ENCODE assay signal across 1 cellular context in the genomic region with DNA sequence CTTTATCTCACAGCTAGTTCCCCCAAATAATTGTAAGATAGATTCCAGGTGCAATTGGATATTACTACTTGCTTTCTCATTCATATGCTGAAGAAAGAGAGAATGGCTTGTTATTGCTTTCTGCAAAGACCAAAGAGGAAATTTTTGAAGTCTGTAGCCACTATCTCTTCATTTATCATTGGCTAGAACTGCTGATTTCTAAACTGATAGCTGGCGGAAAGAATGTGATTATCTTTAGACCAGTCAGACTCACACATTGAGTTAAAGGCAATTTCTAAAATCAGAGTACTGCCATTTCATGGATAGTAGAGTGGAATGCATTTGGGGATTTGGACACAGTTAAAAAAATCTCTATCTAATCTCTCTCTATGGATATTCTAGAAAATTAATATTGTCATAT.
TF ChIP-seq lines count a peak whose summit lies in the region.

No MANE protein-coding gene starts in this region.

TF ChIP-seq in WTC11, 78 proteins besides CTCF, POLR2A, EP300 and RAD21 (continued from another document):
- TF ChIP-seq ZNF396 (CRISPR knock-in tag; IDR thresholded peaks at IDR 0.05; ENCODE audit: borderline replicate concordance), result no peak
- TF ChIP-seq NR2C2 (CRISPR knock-in tag; IDR thresholded peaks at IDR 0.05), result no peak
- no peak for TF ChIP-seq TP53 (CRISPR knock-in tag; IDR thresholded peaks at IDR 0.05)
- TF ChIP-seq, protein P1, sequence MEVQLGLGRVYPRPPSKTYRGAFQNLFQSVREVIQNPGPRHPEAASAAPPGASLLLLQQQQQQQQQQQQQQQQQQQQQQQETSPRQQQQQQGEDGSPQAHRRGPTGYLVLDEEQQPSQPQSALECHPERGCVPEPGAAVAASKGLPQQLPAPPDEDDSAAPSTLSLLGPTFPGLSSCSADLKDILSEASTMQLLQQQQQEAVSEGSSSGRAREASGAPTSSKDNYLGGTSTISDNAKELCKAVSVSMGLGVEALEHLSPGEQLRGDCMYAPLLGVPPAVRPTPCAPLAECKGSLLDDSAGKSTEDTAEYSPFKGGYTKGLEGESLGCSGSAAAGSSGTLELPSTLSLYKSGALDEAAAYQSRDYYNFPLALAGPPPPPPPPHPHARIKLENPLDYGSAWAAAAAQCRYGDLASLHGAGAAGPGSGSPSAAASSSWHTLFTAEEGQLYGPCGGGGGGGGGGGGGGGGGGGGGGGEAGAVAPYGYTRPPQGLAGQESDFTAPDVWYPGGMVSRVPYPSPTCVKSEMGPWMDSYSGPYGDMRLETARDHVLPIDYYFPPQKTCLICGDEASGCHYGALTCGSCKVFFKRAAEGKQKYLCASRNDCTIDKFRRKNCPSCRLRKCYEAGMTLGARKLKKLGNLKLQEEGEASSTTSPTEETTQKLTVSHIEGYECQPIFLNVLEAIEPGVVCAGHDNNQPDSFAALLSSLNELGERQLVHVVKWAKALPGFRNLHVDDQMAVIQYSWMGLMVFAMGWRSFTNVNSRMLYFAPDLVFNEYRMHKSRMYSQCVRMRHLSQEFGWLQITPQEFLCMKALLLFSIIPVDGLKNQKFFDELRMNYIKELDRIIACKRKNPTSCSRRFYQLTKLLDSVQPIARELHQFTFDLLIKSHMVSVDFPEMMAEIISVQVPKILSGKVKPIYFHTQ (CRISPR knock-in tag; IDR thresholded peaks at IDR 0.05), result no peak
- TF ChIP-seq ZBTB21 (CRISPR knock-in tag; IDR thresholded peaks at IDR 0.05; ENCODE audit: borderline replicate concordance), result no peak
- no peak for TF ChIP-seq FOXK1 (CRISPR knock-in tag; IDR thresholded peaks at IDR 0.05)
